In genomic region chr14:38199076-38199475, GRCh38 we compare ENCODE assay signal across 19 cellular contexts. TPM values are rescaled to one million over a fixed set of nuclear protein-coding genes. Genes with fewer than 3 reads are reported as not detected.
"Had no signal": no experiment of that assay in that cellular context is flagged by ENCODE, and none has a peak within 500 bp of the region (broad histone marks: within the 10 kb centered on the region; RNA-seq: fewer than 3 reads in every experiment).

No MANE protein-coding gene starts in this region.

- H3K9me3 Mint-ChIP-seq: activated naive CD4-positive, alpha-beta T cell treated with anti-CD3 and anti-CD28 coated beads for 36 hours; activated T-cell treated with anti-CD3 and anti-CD28 coated beads, Interleukin-2, amount 50 U/mL, for 4 hours; nephron had no signal

- H3K27ac ChIP-seq: body of pancreas, hepatocyte, sigmoid colon, thoracic aorta, upper lobe of right lung had no signal

- H3K36me3 ChIP-seq: sigmoid colon, thoracic aorta, upper lobe of right lung had no signal

- H3K4me2 ChIP-seq: hepatocyte had no signal

- H3K79me2 ChIP-seq: hepatocyte had no signal

- DNase-seq: activated CD4-positive, alpha-beta T cell treated with anti-CD3 and anti-CD28 coated beads, Interleukin-2, amount 50 U/mL, for 1 hour; activated CD4-positive, CD25-positive, alpha-beta regulatory T cell treated with anti-CD3 and anti-CD28 coated beads, Interleukin-2, amount 50 U/mL, for 72 hours; activated CD8-positive, alpha-beta memory T cell treated with anti-CD3 and anti-CD28 coated beads, Interleukin-2, amount 50 U/mL, for 4 hours; activated naive CD4-positive, alpha-beta T cell treated with anti-CD3 and anti-CD28 coated beads for 36 hours; activated T-cell treated with anti-CD3 and anti-CD28 coated beads, Interleukin-2, amount 50 U/mL, for 4 hours; body of pancreas; dermis blood vessel endothelial cell; effector memory CD4-positive, alpha-beta T cell; islet precursor cell; midbrain; sigmoid colon; stimulated activated CD4-positive, alpha-beta T cell treated with anti-CD3 and anti-CD28 coated beads, Interleukin-4, amount 100 ng/mL, for 24 hours; upper lobe of right lung had no signal

- H3K27me3 ChIP-seq: body of pancreas, hepatocyte, sigmoid colon, upper lobe of right lung had no signal

- H3K4me3 Mint-ChIP-seq: activated naive CD4-positive, alpha-beta T cell treated with anti-CD3 and anti-CD28 coated beads for 36 hours; activated T-cell treated with anti-CD3 and anti-CD28 coated beads, Interleukin-2, amount 50 U/mL, for 4 hours; nephron; stimulated activated effector memory CD8-positive, alpha-beta T cell treated with anti-CD3 and anti-CD28 coated beads, Interleukin-12 subunit alpha, Interleukin-12 subunit beta, amount 100 ng/mL, for 72 hours had no signal

- H2AFZ ChIP-seq: hepatocyte had no signal

- H3K4me1 Mint-ChIP-seq: nephron; stimulated activated effector memory CD8-positive, alpha-beta T cell treated with anti-CD3 and anti-CD28 coated beads, Interleukin-12 subunit alpha, Interleukin-12 subunit beta, amount 100 ng/mL, for 72 hours had no signal

- H3K27ac Mint-ChIP-seq: activated naive CD4-positive, alpha-beta T cell treated with anti-CD3 and anti-CD28 coated beads for 36 hours; nephron; stimulated activated effector memory CD8-positive, alpha-beta T cell treated with anti-CD3 and anti-CD28 coated beads, Interleukin-12 subunit alpha, Interleukin-12 subunit beta, amount 100 ng/mL, for 72 hours had no signal

- H3K4me1 ChIP-seq: body of pancreas, sigmoid colon, upper lobe of right lung had no signal

- H3K4me3 ChIP-seq: body of pancreas, hepatocyte, lung, sigmoid colon, thoracic aorta, upper lobe of right lung had no signal

- ATAC-seq: body of pancreas, left lobe of liver, upper lobe of right lung had no signal

- H3K9me3 ChIP-seq: body of pancreas, sigmoid colon, thoracic aorta, upper lobe of right lung had no signal

RNA-seq across cellular contexts. Expression of gene SSTR1, which starts 8.6 kb away (rescaled TPM):
- total RNA-seq: activated naive CD4-positive, alpha-beta T cell treated with anti-CD3 and anti-CD28 coated beads for 36 hours; activated T-cell treated with anti-CD3 and anti-CD28 coated beads, Interleukin-2, amount 50 U/mL, for 4 hours had no signal

RNA-seq across cellular contexts. Expression of gene CLEC14A, which starts 56.8 kb away (rescaled TPM):
- total RNA-seq: activated naive CD4-positive, alpha-beta T cell treated with anti-CD3 and anti-CD28 coated beads for 36 hours had no signal
